In genomic region chr11:68970921-68971636, GRCh38 we compare ENCODE assay signal across 24 cellular contexts. TPM values are rescaled to one million over a fixed set of nuclear protein-coding genes. Genes with fewer than 3 reads are reported as not detected.
A peak's percentile ranks its signal among the peaks of the same experiment; 100 is the strongest.
DNase-seq lines count a peak whose midpoint lies in the region; ATAC-seq and TF ChIP-seq lines count a peak whose summit lies in the region.
"Had no signal": no experiment of that assay in that cellular context is flagged by ENCODE, and none has a peak within 500 bp of the region (broad histone marks: within the 10 kb centered on the region; RNA-seq: fewer than 3 reads in every experiment).

No MANE protein-coding gene starts in this region.

- no peak overlapping the region for H3K4me2 ChIP-seq in neuronal stem cell (ENCODE audit: insufficient read depth, low read length, poor library complexity, severe bottlenecking)
- H3K4me2 ChIP-seq: BLaER1, KMS-11 had no signal

- no peak overlapping the region for H3K18ac ChIP-seq in neuronal stem cell (ENCODE audit: low read length)

- intact Hi-C loops in activated CD4-positive, alpha-beta memory T cell treated with anti-CD3 and anti-CD28 coated beads for 36 hours (cut with micrococcal nuclease), result no loop called here
- intact Hi-C loops in uterus (cut with DNase I; ENCODE audit: low total_unique reads), result no loop called here

- TF ChIP-seq POLR2A in uterus (IDR thresholded peaks at IDR 0.05), result no peak

- no peak overlapping the region for H4K91ac ChIP-seq in neuronal stem cell (ENCODE audit: low read depth, low read length, poor library complexity)

- H3K14ac ChIP-seq in neuronal stem cell (ENCODE audit: low read length), result no peak overlapping the region

- H3K4me3 ChIP-seq in neuronal stem cell (ENCODE audit: low read length in 2 of 2) (no peak overlapping the region), uterus (no peak overlapping the region)
- H3K4me3 ChIP-seq: BLaER1, SJCRH30 had no signal

- no peak overlapping the region for H3K27ac Mint-ChIP-seq in activated CD4-positive, alpha-beta memory T cell treated with anti-CD3 and anti-CD28 coated beads for 36 hours
- H3K27ac Mint-ChIP-seq in activated CD4-positive, alpha-beta memory T cell treated with anti-CD3 and anti-CD28 coated beads, Interleukin-2, amount 10 ng/mL, durations not matched to agents 7 days and 5 days, result no peak overlapping the region
- H3K27ac Mint-ChIP-seq in chondrocyte (ENCODE audit: unreplicated experiment), result no peak overlapping the region
- H3K27ac Mint-ChIP-seq: CD8-positive, alpha-beta memory T cell; HFFc6 had no signal

- H3K4me3 Mint-ChIP-seq in activated CD4-positive, alpha-beta memory T cell treated with anti-CD3 and anti-CD28 coated beads for 36 hours, result no peak overlapping the region
- H3K4me3 Mint-ChIP-seq in activated CD4-positive, alpha-beta memory T cell treated with anti-CD3 and anti-CD28 coated beads, Interleukin-2, amount 10 ng/mL, durations not matched to agents 7 days and 5 days, result no peak overlapping the region
- H3K4me3 Mint-ChIP-seq in chondrocyte (ENCODE audit: unreplicated experiment), result no peak overlapping the region
- H3K4me3 Mint-ChIP-seq: CD8-positive, alpha-beta memory T cell; HFFc6 had no signal

- H3K27ac ChIP-seq in neuronal stem cell (replicated peaks; ENCODE audit: low read length) (no peak overlapping the region), uterus (no peak overlapping the region)
- H3K27ac ChIP-seq: BLaER1, KMS-11, SJCRH30 had no signal

- H3K27me3 Mint-ChIP-seq in activated CD4-positive, alpha-beta memory T cell treated with anti-CD3 and anti-CD28 coated beads for 36 hours, result no peaks in the 10 kb centered on the region
- H3K27me3 Mint-ChIP-seq in activated CD4-positive, alpha-beta memory T cell treated with anti-CD3 and anti-CD28 coated beads, Interleukin-2, amount 10 ng/mL, durations not matched to agents 7 days and 5 days, result peaks cover 8% of the 10 kb centered on the region
- H3K27me3 Mint-ChIP-seq in chondrocyte (ENCODE audit: low read depth), result peaks cover 16% of the 10 kb centered on the region

- H3K23ac ChIP-seq in neuronal stem cell (ENCODE audit: low read depth, low read length, poor library complexity), result peak overlapping the region; percentile 10

- H4K8ac ChIP-seq in neuronal stem cell (ENCODE audit: low read depth, low read length), result no peak overlapping the region

- H3K4ac ChIP-seq in neuronal stem cell (ENCODE audit: low read length), result no peak overlapping the region

- H2BK15ac ChIP-seq in neuronal stem cell (ENCODE audit: low read length), result no peak overlapping the region

- no peaks in the 10 kb centered on the region for H3K36me3 Mint-ChIP-seq in activated CD4-positive, alpha-beta memory T cell treated with anti-CD3 and anti-CD28 coated beads for 36 hours
- peaks cover 2% of the 10 kb centered on the region for H3K36me3 Mint-ChIP-seq in activated CD4-positive, alpha-beta memory T cell treated with anti-CD3 and anti-CD28 coated beads, Interleukin-2, amount 10 ng/mL, durations not matched to agents 7 days and 5 days (ENCODE audit: low read depth)
- no peaks in the 10 kb centered on the region for H3K36me3 Mint-ChIP-seq in chondrocyte (ENCODE audit: low read depth)
- H3K36me3 Mint-ChIP-seq: CD8-positive, alpha-beta memory T cell had no signal

- H3K4me1 Mint-ChIP-seq in activated CD4-positive, alpha-beta memory T cell treated with anti-CD3 and anti-CD28 coated beads for 36 hours (ENCODE audit: low read depth), result peaks cover 9% of the 10 kb centered on the region
- H3K4me1 Mint-ChIP-seq in activated CD4-positive, alpha-beta memory T cell treated with anti-CD3 and anti-CD28 coated beads, Interleukin-2, amount 10 ng/mL, durations not matched to agents 7 days and 5 days, result peaks cover 14% of the 10 kb centered on the region
- no peaks in the 10 kb centered on the region for H3K4me1 Mint-ChIP-seq in chondrocyte (ENCODE audit: low read depth)

- H3K9me3 ChIP-seq in neuronal stem cell (replicated peaks in 1 of 2; ENCODE audit: control insufficient read depth in 2 of 2, insufficient read depth in 1 of 2, low read depth in 1 of 2, low read length in 2 of 2) (no peaks in the 10 kb centered on the region), uterus (no peaks in the 10 kb centered on the region)
- H3K9me3 ChIP-seq: BLaER1, SJCRH30 had no signal

- H3K36me3 ChIP-seq in neuronal stem cell (replicated peaks in 1 of 2; ENCODE audit: control insufficient read depth in 2 of 2, insufficient read depth in 2 of 2, low read length in 2 of 2) (no peaks in the 10 kb centered on the region), uterus (no peaks in the 10 kb centered on the region)
- H3K36me3 ChIP-seq: BLaER1, SJCRH30 had no signal

- WGBS in neuronal stem cell (ENCODE audit: extremely low coverage in 2 of 2, insufficient read length in 2 of 2, insufficient replicate concordance in 1 of 2), 2 donors, result no CpG with 5 or more reads among the region's 8 CpGs

- H3K9me3 Mint-ChIP-seq in activated CD4-positive, alpha-beta memory T cell treated with anti-CD3 and anti-CD28 coated beads for 36 hours, result no peaks in the 10 kb centered on the region
- no peaks in the 10 kb centered on the region for H3K9me3 Mint-ChIP-seq in activated CD4-positive, alpha-beta memory T cell treated with anti-CD3 and anti-CD28 coated beads, Interleukin-2, amount 10 ng/mL, durations not matched to agents 7 days and 5 days
- H3K9me3 Mint-ChIP-seq in chondrocyte (ENCODE audit: low read depth), result no peaks in the 10 kb centered on the region
- H3K9me3 Mint-ChIP-seq: CD8-positive, alpha-beta memory T cell; HFFc6 had no signal

- H3K27me3 ChIP-seq in neuronal stem cell (ENCODE audit: control insufficient read depth in 3 of 3, insufficient read depth in 3 of 3, low read depth in 1 of 3, low read length in 3 of 3) (peaks cover 0 to 17% (median 0%) of the 10 kb centered on the region in 3 experiments), uterus (no peaks in the 10 kb centered on the region)
- H3K27me3 ChIP-seq: BLaER1, SJCRH30 had no signal

- no peak for TF ChIP-seq CTCF in chondrocyte (IDR thresholded peaks at IDR 0.05)
- no peak for TF ChIP-seq CTCF in uterus (IDR thresholded peaks at IDR 0.05)

- no peak for ATAC-seq in GM18511 (IDR thresholded peaks at IDR 0.05; ENCODE audit: unreplicated experiment)
- ATAC-seq: HepG2, PC-3 had no signal

- H2AFZ ChIP-seq in neuronal stem cell (ENCODE audit: low read length), result no peak overlapping the region

- CTCF ChIA-PET in activated CD4-positive, alpha-beta memory T cell treated with anti-CD3 and anti-CD28 coated beads for 36 hours (lab: Charles Lee), result no interaction called here
- CTCF ChIA-PET in activated CD4-positive, alpha-beta memory T cell treated with anti-CD3 and anti-CD28 coated beads, Interleukin-2, amount 10 ng/mL, durations not matched to agents 7 days and 5 days (lab: Charles Lee), result no interaction called here

- no peaks in the 10 kb centered on the region for H3K79me1 ChIP-seq in neuronal stem cell (ENCODE audit: low read depth, low read length)

- peak overlapping the region; percentile 10 for H2AK5ac ChIP-seq in neuronal stem cell (ENCODE audit: low read depth, low read length)

- H2BK12ac ChIP-seq in neuronal stem cell (ENCODE audit: low read length), result no peak overlapping the region

- no peak overlapping the region for H3K9ac ChIP-seq in neuronal stem cell (ENCODE audit: low read depth, low read length, poor library complexity)
- H3K9ac ChIP-seq: BLaER1, KMS-11 had no signal

- DNase-seq in activated CD4-positive, alpha-beta memory T cell treated with anti-CD3 and anti-CD28 coated beads for 36 hours, result peak; percentile 4
- no peak for DNase-seq in activated CD4-positive, alpha-beta memory T cell treated with anti-CD3 and anti-CD28 coated beads, Interleukin-2, amount 10 ng/mL, durations not matched to agents 7 days and 5 days
- DNase-seq in chondrocyte (ENCODE audit: low spot score), result peak; percentile 56
- DNase-seq in neuronal stem cell (ENCODE audit: low spot score), result no peak
- DNase-seq in uterus, result peak; percentile 0 to 5
- no peak for DNase-seq in GOT3 (lab: John Stamatoyannopoulos, UW)
- no peak for DNase-seq in D341Med (ENCODE audit: low spot score)
- DNase-seq: 8988T, GF-D8, HFFc6, NCI-H1436, NCI-H2029, NCI-H510A, NCI-H774, PC-3, SJCRH30 had no signal

- no peak overlapping the region for H2BK5ac ChIP-seq in neuronal stem cell (ENCODE audit: low read length)

- H3K4me1 ChIP-seq in neuronal stem cell (ENCODE audit: control insufficient read depth in 2 of 2, insufficient read depth in 1 of 2, low read depth in 1 of 2, low read length in 2 of 2) (no peaks in the 10 kb centered on the region), uterus (no peaks in the 10 kb centered on the region)
- H3K4me1 ChIP-seq: BLaER1, SJCRH30 had no signal

- POLR2A ChIA-PET in activated CD4-positive, alpha-beta memory T cell treated with anti-CD3 and anti-CD28 coated beads for 36 hours (lab: Charles Lee), result no interaction called here
- POLR2A ChIA-PET in activated CD4-positive, alpha-beta memory T cell treated with anti-CD3 and anti-CD28 coated beads, Interleukin-2, amount 10 ng/mL, durations not matched to agents 7 days and 5 days (lab: Charles Lee), result no interaction called here

- no peak overlapping the region for H2BK120ac ChIP-seq in neuronal stem cell (ENCODE audit: low read depth, low read length)

RNA-seq across cellular contexts. Expression of gene MRGPRD, which starts 9.7 kb away (rescaled TPM):
- not detected for total RNA-seq in activated CD4-positive, alpha-beta memory T cell treated with anti-CD3 and anti-CD28 coated beads for 36 hours
- total RNA-seq in activated CD4-positive, alpha-beta memory T cell treated with anti-CD3 and anti-CD28 coated beads, Interleukin-2, amount 10 ng/mL, durations not matched to agents 7 days and 5 days, result not detected
- total RNA-seq in chondrocyte (not detected in 3 replicates), uterus (under 1 TPM in 1 of 4 donors, not detected in 3; 0.41 TPM)
- polyA plus RNA-seq in neuronal stem cell (2013, experiment 1 of 2), result 0.04 TPM
- polyA plus RNA-seq in neuronal stem cell (2013, experiment 2 of 2), result not detected
- total RNA-seq: CD8-positive, alpha-beta memory T cell; Daoy; H4; HepG2; HFFc6; M059J; PC-3; SJCRH30 had no signal
- polyA plus RNA-seq: CD8-positive, alpha-beta memory T cell; HepG2 had no signal

RNA-seq across cellular contexts. Expression of gene MRGPRF, which starts 42.0 kb away (rescaled TPM):
- not detected for total RNA-seq in activated CD4-positive, alpha-beta memory T cell treated with anti-CD3 and anti-CD28 coated beads for 36 hours
- total RNA-seq in activated CD4-positive, alpha-beta memory T cell treated with anti-CD3 and anti-CD28 coated beads, Interleukin-2, amount 10 ng/mL, durations not matched to agents 7 days and 5 days, result not detected
- 1.6 to 8.8 TPM (median 8.2 TPM) in 3 replicates for total RNA-seq in chondrocyte
- 2.2 TPM for polyA plus RNA-seq in neuronal stem cell (2013, experiment 1 of 2)
- 2.0 TPM for polyA plus RNA-seq in neuronal stem cell (2013, experiment 2 of 2)
- 100 to 1,000 TPM in 1 of 4 donors, 10 to 100 TPM in 3; 52.6 to 173 (median 75.0) TPM for total RNA-seq in uterus
- total RNA-seq: CD8-positive, alpha-beta memory T cell; Daoy; H4; HepG2; M059J; PC-3 had no signal
- polyA plus RNA-seq: CD8-positive, alpha-beta memory T cell; HepG2 had no signal

Comparison
In these comparisons a context has a peak if more than half of its experiments do, and no peak if none do; other contexts are left out.
1. DNase-seq: peak in activated CD4-positive, alpha-beta memory T cell treated with anti-CD3 and anti-CD28 coated beads for 36 hours (single experiment), chondrocyte (single experiment) and uterus (2 of 2); none in activated CD4-positive, alpha-beta memory T cell treated with anti-CD3 and anti-CD28 coated beads, Interleukin-2, amount 10 ng/mL, durations not matched to agents 7 days and 5 days (single experiment), neuronal stem cell (single experiment), GOT3 (single experiment) and D341Med (single experiment).